Comparison of ENCODE assay signal across 9 cellular contexts in genomic region chr3:86991482-86991815, GRCh38. TPM values are rescaled to one million over a fixed set of nuclear protein-coding genes. Genes with fewer than 3 reads are reported as not detected.
DNase-seq lines count a peak whose midpoint lies in the region; ATAC-seq and TF ChIP-seq lines count a peak whose summit lies in the region.
"Had no signal": no experiment of that assay in that cellular context is flagged by ENCODE, and none has a peak within 500 bp of the region (broad histone marks: within the 10 kb centered on the region; RNA-seq: fewer than 3 reads in every experiment).

No MANE protein-coding gene starts in this region.

- H3K27ac Mint-ChIP-seq in activated B cell treated with CpG ODN at 0.5 μM for 24 hours = no peak overlapping the region
- H3K27ac Mint-ChIP-seq: activated T-cell treated with anti-CD3 and anti-CD28 coated beads, Interleukin-2, amount 50 U/mL, for 24 hours had no signal

- ATAC-seq in HCT116 (no peak), activated B cell treated with CpG ODN at 0.5 μM for 24 hours (ENCODE audit: low read depth) (no peak), HG02610 (IDR thresholded peaks at IDR 0.05; ENCODE audit: unreplicated experiment) (no peak)

- H3K4me2 ChIP-seq in HCT116 (ENCODE audit: low read length) (peak overlapping the region; percentile 84), skeletal muscle satellite cell (ENCODE audit: low read length) (peak overlapping the region; percentile 77)

- H3K4me3 Mint-ChIP-seq in activated B cell treated with CpG ODN at 0.5 μM for 24 hours = peak overlapping the region; percentile 13
- H3K4me3 Mint-ChIP-seq: activated T-cell treated with anti-CD3 and anti-CD28 coated beads, Interleukin-2, amount 50 U/mL, for 24 hours had no signal

- H3K79me2 ChIP-seq in HCT116 (ENCODE audit: insufficient read depth, low read length) = no peaks in the 10 kb centered on the region

- H3K36me3 Mint-ChIP-seq in activated B cell treated with CpG ODN at 0.5 μM for 24 hours (ENCODE audit: low read depth) = no peaks in the 10 kb centered on the region

- intact Hi-C loops in HCT116 (cut with micrococcal nuclease) = no loop called here
- intact Hi-C loops in activated B cell treated with CpG ODN at 0.5 μM for 24 hours (cut with micrococcal nuclease) = no loop called here

- DNase-seq in HCT116 (ENCODE audit: low read depth, low spot score) = no peak
- no peak for DNase-seq in activated B cell treated with CpG ODN at 0.5 μM for 24 hours
- no peak for DNase-seq in iPS DF 6.9 (ENCODE audit: low read depth, low spot score)
- DNase-seq in anterior cingulate cortex (lab: John Stamatoyannopoulos, UW) = no peak
- DNase-seq in pons (ENCODE audit: low spot score) = no peak
- DNase-seq in HCEC 1CT = no peak

- H3K27ac ChIP-seq in HCT116 (ENCODE audit: low read depth, low read length) (no peak overlapping the region), iPS DF 6.9 (ENCODE audit: low read length) (no peak overlapping the region)

- peaks cover 4% of the 10 kb centered on the region for H3K4me1 Mint-ChIP-seq in activated B cell treated with CpG ODN at 0.5 μM for 24 hours

- H3K4me1 ChIP-seq in HCT116 (ENCODE audit: control insufficient read depth in 1 of 2, insufficient read depth in 2 of 2, low read length in 2 of 2) (peaks cover 6 to 33% of the 10 kb centered on the region in 2 experiments; a peak in 3 of 4 replicates), iPS DF 6.9 (ENCODE audit: control insufficient read depth, insufficient read depth, low read length) (no peaks in the 10 kb centered on the region), skeletal muscle satellite cell (ENCODE audit: control insufficient read depth, insufficient read depth, low read length) (peaks cover 58% of the 10 kb centered on the region)

- no TSS peak for BruUV-seq in HCT116 (replicated peaks; lab: Mats Ljungman, UMichigan)

- H4K20me1 ChIP-seq in HCT116 (ENCODE audit: insufficient read depth) = no peaks in the 10 kb centered on the region

- H3K27me3 ChIP-seq in HCT116 (ENCODE audit: insufficient read depth, low read length) (peaks cover 5% of the 10 kb centered on the region; the same call in 1 of the 2 replicates), iPS DF 6.9 (ENCODE audit: control insufficient read depth, insufficient read depth, low read length) (no peaks in the 10 kb centered on the region; the same call in 1 of the 2 replicates), skeletal muscle satellite cell (ENCODE audit: control insufficient read depth, insufficient read depth, low read length) (no peaks in the 10 kb centered on the region)

- peaks cover 27% of the 10 kb centered on the region for H3K27me3 Mint-ChIP-seq in activated B cell treated with CpG ODN at 0.5 μM for 24 hours

- H3K9ac ChIP-seq in HCT116 (ENCODE audit: low read length) (no peak overlapping the region), skeletal muscle satellite cell (ENCODE audit: low read depth, low read length) (peak overlapping the region; percentile 98)

- TF ChIP-seq CTCF in HCT116 (IDR thresholded peaks at IDR 0.05 in 2 of 3, conservative IDR thresholded peaks at IDR 0.05 in 1 of 3; ENCODE audit: borderline replicate concordance in 1 of 3, insufficient read depth in 1 of 3, low read depth in 2 of 3, low read length in 2 of 3) (no peak), activated B cell treated with CpG ODN at 0.5 μM for 24 hours (IDR thresholded peaks at IDR 0.05) (no peak)

- CTCF ChIA-PET in HCT116 (lab: Charles Lee) (no interaction called here), activated B cell treated with CpG ODN at 0.5 μM for 24 hours (lab: Charles Lee) (no interaction called here)

- RAD21 ChIA-PET in HCT116 (lab: Charles Lee; ENCODE audit: low non-redundant PET in 1 of 2, low total read pairs in 2 of 2, uncharacterized antibody in 2 of 2, unreplicated experiment in 2 of 2) = no interaction called here

- H3K9me2 ChIP-seq in HCT116 (ENCODE audit: insufficient read depth) = no peaks in the 10 kb centered on the region

- POLR2A ChIA-PET in HCT116 (lab: Charles Lee) = no interaction called here
- POLR2A ChIA-PET in activated B cell treated with CpG ODN at 0.5 μM for 24 hours (lab: Charles Lee) = no interaction called here

- no peaks in the 10 kb centered on the region for H3K36me3 ChIP-seq in HCT116 (ENCODE audit: control insufficient read depth in 1 of 2, insufficient read depth in 2 of 2, low read length in 2 of 2)
- no peaks in the 10 kb centered on the region for H3K36me3 ChIP-seq in iPS DF 6.9 (ENCODE audit: control insufficient read depth, insufficient read depth, low read length)
- H3K36me3 ChIP-seq in skeletal muscle satellite cell (ENCODE audit: insufficient read depth, low read length) = peaks cover 4% of the 10 kb centered on the region

- H3K4me3 ChIP-seq in HCT116 (replicated peaks in 1 of 2; ENCODE audit: low read depth in 1 of 2, low read length in 2 of 2) (peak overlapping the region; percentile 37 to 59), iPS DF 6.9 (ENCODE audit: low read length) (peak overlapping the region; percentile 67; the same call in 1 of the 2 replicates), skeletal muscle satellite cell (ENCODE audit: low read length) (peak overlapping the region; percentile 95)

- H2AFZ ChIP-seq in HCT116 (ENCODE audit: low read depth, low read length, poor library complexity, severe bottlenecking) = peak overlapping the region; percentile 80

- H3K9me3 ChIP-seq in HCT116 (ENCODE audit: control insufficient read depth in 1 of 2, insufficient read depth in 1 of 2, low read depth in 1 of 2, low read length in 2 of 2) (no peaks in the 10 kb centered on the region), iPS DF 6.9 (ENCODE audit: control insufficient read depth, insufficient read depth, low read length) (no peaks in the 10 kb centered on the region), skeletal muscle satellite cell (replicated peaks; ENCODE audit: low read length) (no peaks in the 10 kb centered on the region)

- H3K9me3 Mint-ChIP-seq in activated B cell treated with CpG ODN at 0.5 μM for 24 hours = no peaks in the 10 kb centered on the region
- H3K9me3 Mint-ChIP-seq: activated T-cell treated with anti-CD3 and anti-CD28 coated beads, Interleukin-2, amount 50 U/mL, for 24 hours had no signal

- no peak for TF ChIP-seq RAD21 in HCT116 (IDR thresholded peaks at IDR 0.05; ENCODE audit: low read depth)

- WGBS in iPS DF 6.9 (ENCODE audit: insufficient coverage, insufficient read length) = no CpG with 5 or more reads among the region's 7 CpGs

- TF ChIP-seq POLR2A in HCT116 (IDR thresholded peaks at IDR 0.05; ENCODE audit: borderline replicate concordance, extremely low read depth, insufficient read depth, insufficient read length) = no peak

TF ChIP-seq in HCT116, 20 proteins besides CTCF, POLR2A, EP300 and RAD21:
- TF ChIP-seq MAX (IDR thresholded peaks at IDR 0.05) (no peak), TCF7L2 (IDR thresholded peaks at IDR 0.05; ENCODE audit: borderline replicate concordance, extremely low read depth, insufficient read depth, insufficient read length) (no peak), EZH2phosphoT487 (IDR thresholded peaks at IDR 0.05; ENCODE audit: borderline replicate concordance) (no peak), SP1 (IDR thresholded peaks at IDR 0.05; ENCODE audit: low read depth) (no peak)

RNA-seq across cellular contexts. Expression of gene VGLL3, which starts 0.5 kb away (rescaled TPM):
- total RNA-seq in HCT116 (2021; ENCODE audit: unreplicated experiment) (0.10 TPM), activated B cell treated with CpG ODN at 0.5 μM for 24 hours (not detected in 2 replicates)
- not detected in 2 replicates for polyA plus RNA-seq in HCT116 (2012)
- total RNA-seq in skeletal muscle satellite cell (2012; rRNA removed) = 59.0 and 59.3 TPM in 2 replicates
